Comparison of ENCODE assay signal across 2 cellular contexts in the genomic region with DNA sequence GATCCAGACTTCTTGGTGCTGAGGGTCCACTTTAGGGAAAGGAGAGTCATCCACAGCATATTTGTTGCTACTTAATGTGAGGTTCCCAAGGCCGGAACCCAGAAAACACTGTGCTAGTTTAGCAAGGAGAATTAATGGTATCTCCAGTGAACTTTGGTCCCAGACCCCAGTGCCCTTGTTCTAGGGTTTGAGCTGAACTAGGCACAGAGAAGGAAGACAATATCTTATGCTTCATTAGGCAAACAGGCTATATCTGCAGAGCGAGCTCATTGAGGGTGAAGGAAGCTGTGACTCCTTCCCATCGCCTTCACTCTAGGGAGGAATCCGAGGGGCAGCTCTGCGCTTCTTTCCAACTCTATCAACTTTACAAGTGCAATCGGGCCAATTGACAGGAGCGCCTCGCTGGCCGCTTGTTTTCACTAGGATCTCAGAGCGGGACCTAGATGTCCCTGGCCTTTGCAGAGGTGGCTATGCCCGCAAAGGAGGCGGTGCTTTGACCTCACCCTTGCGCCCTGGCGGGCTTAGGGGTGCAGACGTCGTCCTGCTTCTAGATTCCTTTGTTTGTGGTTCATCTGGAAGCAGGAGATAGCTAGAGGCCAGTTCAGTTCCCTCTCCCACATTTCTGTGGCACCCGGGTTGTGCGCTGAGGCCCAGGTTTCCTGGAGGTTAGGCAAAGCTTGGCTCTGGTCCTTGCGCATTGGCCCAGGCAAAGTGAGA.
TF ChIP-seq lines count a peak whose summit lies in the region.

No MANE protein-coding gene starts in this region.

TF ChIP-seq in SK-N-SH, 30 proteins besides CTCF, POLR2A, EP300 and RAD21 (continued from another document):
- TF ChIP-seq IRF3 (IDR thresholded peaks at IDR 0.05; ENCODE audit: low read depth, low read length) (no peak), SMC3 (IDR thresholded peaks at IDR 0.05; ENCODE audit: low read depth, low read length) (no peak), POLR2AphosphoS5 (IDR thresholded peaks at IDR 0.05; ENCODE audit: low read depth, low read length) (no peak), GATA2 (CRISPR knock-in tag; IDR thresholded peaks at IDR 0.05) (no peak)
- TF ChIP-seq, protein P1, sequence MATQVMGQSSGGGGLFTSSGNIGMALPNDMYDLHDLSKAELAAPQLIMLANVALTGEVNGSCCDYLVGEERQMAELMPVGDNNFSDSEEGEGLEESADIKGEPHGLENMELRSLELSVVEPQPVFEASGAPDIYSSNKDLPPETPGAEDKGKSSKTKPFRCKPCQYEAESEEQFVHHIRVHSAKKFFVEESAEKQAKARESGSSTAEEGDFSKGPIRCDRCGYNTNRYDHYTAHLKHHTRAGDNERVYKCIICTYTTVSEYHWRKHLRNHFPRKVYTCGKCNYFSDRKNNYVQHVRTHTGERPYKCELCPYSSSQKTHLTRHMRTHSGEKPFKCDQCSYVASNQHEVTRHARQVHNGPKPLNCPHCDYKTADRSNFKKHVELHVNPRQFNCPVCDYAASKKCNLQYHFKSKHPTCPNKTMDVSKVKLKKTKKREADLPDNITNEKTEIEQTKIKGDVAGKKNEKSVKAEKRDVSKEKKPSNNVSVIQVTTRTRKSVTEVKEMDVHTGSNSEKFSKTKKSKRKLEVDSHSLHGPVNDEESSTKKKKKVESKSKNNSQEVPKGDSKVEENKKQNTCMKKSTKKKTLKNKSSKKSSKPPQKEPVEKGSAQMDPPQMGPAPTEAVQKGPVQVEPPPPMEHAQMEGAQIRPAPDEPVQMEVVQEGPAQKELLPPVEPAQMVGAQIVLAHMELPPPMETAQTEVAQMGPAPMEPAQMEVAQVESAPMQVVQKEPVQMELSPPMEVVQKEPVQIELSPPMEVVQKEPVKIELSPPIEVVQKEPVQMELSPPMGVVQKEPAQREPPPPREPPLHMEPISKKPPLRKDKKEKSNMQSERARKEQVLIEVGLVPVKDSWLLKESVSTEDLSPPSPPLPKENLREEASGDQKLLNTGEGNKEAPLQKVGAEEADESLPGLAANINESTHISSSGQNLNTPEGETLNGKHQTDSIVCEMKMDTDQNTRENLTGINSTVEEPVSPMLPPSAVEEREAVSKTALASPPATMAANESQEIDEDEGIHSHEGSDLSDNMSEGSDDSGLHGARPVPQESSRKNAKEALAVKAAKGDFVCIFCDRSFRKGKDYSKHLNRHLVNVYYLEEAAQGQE (IDR thresholded peaks at IDR 0.05; ENCODE audit: low read depth, low read length) = no peak

TF ChIP-seq in SK-N-SH treated with all-trans-retinoic acid at 6 μM for 48 hours, 23 proteins besides CTCF, POLR2A, EP300 and RAD21 (continued from another document):
- TF ChIP-seq ISL1 (CRISPR knock-in tag; IDR thresholded peaks at IDR 0.05) (no peak), OSR1 (CRISPR knock-in tag; IDR thresholded peaks at IDR 0.05) (no peak), RARB (CRISPR knock-in tag; IDR thresholded peaks at IDR 0.05) (no peak), ZNF8 (CRISPR knock-in tag; IDR thresholded peaks at IDR 0.05) (no peak), CSDC2 (CRISPR knock-in tag; IDR thresholded peaks at IDR 0.05) (no peak), ZC3H10 (CRISPR knock-in tag; IDR thresholded peaks at IDR 0.05) (no peak), ARNTL (CRISPR knock-in tag; IDR thresholded peaks at IDR 0.05; ENCODE audit: borderline replicate concordance, low read depth) (no peak), ZFP30 (CRISPR knock-in tag; IDR thresholded peaks at IDR 0.05) (no peak), TOX (CRISPR knock-in tag; IDR thresholded peaks at IDR 0.05; ENCODE audit: borderline replicate concordance) (no peak), ESRRG (CRISPR knock-in tag; IDR thresholded peaks at IDR 0.05) (no peak)
- TF ChIP-seq, protein P2, sequence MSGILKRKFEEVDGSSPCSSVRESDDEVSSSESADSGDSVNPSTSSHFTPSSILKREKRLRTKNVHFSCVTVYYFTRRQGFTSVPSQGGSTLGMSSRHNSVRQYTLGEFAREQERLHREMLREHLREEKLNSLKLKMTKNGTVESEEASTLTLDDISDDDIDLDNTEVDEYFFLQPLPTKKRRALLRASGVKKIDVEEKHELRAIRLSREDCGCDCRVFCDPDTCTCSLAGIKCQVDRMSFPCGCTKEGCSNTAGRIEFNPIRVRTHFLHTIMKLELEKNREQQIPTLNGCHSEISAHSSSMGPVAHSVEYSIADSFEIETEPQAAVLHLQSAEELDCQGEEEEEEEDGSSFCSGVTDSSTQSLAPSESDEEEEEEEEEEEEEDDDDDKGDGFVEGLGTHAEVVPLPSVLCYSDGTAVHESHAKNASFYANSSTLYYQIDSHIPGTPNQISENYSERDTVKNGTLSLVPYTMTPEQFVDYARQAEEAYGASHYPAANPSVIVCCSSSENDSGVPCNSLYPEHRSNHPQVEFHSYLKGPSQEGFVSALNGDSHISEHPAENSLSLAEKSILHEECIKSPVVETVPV (CRISPR knock-in tag; IDR thresholded peaks at IDR 0.05) = no peak
TF ChIP-seq in SK-N-SH treated with all-trans-retinoic acid at 6 μM for 48 hours: peak in this region for 0.
